ENCODE assay signal across 1 cellular context in genomic region chr19:36449059-36449670, GRCh38.
TF ChIP-seq lines count a peak whose summit lies in the region.

No MANE protein-coding gene starts in this region.

TF ChIP-seq in GM23338, 12 proteins besides CTCF, POLR2A, EP300 and RAD21 (continued from another document):
- TF ChIP-seq ZNF462 (CRISPR knock-in tag; IDR thresholded peaks at IDR 0.05) (no peak), EZH2phosphoT487 (IDR thresholded peaks at IDR 0.05; ENCODE audit: unreplicated experiment) (no peak), STAT1 (IDR thresholded peaks at IDR 0.05; ENCODE audit: unreplicated experiment) (no peak), CREB1 (CRISPR knock-in tag; IDR thresholded peaks at IDR 0.05; ENCODE audit: low read depth) (no peak)
